ENCODE assay signal across 8 cellular contexts in the genomic region with DNA sequence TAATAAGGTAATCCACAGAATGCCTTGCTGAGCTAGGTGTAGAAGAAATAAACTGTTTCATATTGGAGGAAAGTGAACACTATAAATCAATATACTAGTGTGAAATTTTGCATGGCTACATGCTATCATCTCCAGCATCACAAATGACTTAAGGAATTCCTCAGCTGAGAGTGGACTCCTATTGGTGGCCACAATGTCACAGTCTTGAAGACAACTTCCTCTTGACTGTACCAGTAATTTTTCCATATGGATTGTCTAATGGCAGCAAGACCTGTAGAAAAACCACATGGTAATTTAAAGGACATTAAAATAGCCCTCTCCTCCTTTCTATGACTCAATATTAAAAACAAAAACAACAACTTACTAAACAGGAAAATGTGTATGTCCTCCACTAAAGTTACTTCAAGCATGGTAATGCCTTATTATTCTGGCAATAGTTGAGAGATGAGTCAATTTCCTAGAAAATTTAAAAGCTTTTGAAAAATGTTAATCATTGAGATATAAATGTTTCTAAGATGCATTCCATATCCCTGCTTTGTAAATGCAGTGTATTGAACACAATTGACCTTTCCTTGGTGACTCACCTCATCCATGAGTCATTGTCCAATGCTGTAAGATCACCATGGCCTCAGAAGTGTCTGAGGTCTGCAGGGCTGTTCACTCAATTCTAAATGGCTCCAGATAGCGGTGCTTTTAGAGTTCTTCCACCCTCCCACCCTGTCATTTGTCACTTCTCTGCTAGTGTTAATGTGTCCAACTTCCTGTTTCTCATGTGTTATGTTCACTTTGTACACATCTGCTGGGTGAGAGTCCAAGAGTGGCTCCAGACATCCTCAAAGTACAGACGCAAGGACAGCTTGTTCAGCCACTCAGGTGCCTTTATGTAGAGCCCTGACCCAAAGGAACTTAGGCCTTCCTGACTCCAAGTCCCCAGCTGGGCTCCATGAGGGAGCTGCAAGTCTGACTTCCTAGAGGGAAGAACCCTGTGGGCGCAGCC. TPM values are rescaled to one million over a fixed set of nuclear protein-coding genes. Genes with fewer than 3 reads are reported as not detected.
DNase-seq lines count a peak whose midpoint lies in the region; ATAC-seq and TF ChIP-seq lines count a peak whose summit lies in the region.

No MANE protein-coding gene starts in this region.

- H3K27me3 ChIP-seq in SJSA1 (replicated peaks) (no peaks in the 10 kb centered on the region), thyroid gland (no peaks in the 10 kb centered on the region), mesendoderm (ENCODE audit: insufficient read depth, low read length, poor library complexity) (no peaks in the 10 kb centered on the region), sigmoid colon (no peaks in the 10 kb centered on the region)

- 49 to 58% methylated on average over 3 of the region's 3 CpGs for WGBS in thyroid gland, 2 donors
- no CpG with 5 or more reads among the region's 3 CpGs for WGBS in mesendoderm (ENCODE audit: extremely low coverage, insufficient coverage, low lambda C conversion rate)
- 41 to 52% methylated on average over 3 of the region's 3 CpGs for WGBS in sigmoid colon, 2 donors

- H3K23ac ChIP-seq in mesendoderm (ENCODE audit: low read length): no peak overlapping the region

- no peaks in the 10 kb centered on the region for H3K27me3 Mint-ChIP-seq in activated T-cell treated with anti-CD3 and anti-CD28 coated beads, Interleukin-2, amount 50 U/mL, for 4 hours (ENCODE audit: low read depth)
- no peaks in the 10 kb centered on the region for H3K27me3 Mint-ChIP-seq in mesothelial cell of epicardium (ENCODE audit: low read depth)

- H3K4me1 Mint-ChIP-seq in activated T-cell treated with anti-CD3 and anti-CD28 coated beads, Interleukin-2, amount 50 U/mL, for 4 hours (ENCODE audit: low read depth): peaks cover 7% of the 10 kb centered on the region
- H3K4me1 Mint-ChIP-seq in mesothelial cell of epicardium: no peaks in the 10 kb centered on the region

- H3K27ac Mint-ChIP-seq in mesothelial cell of epicardium: no peak overlapping the region

- intact Hi-C loops in thyroid gland (cut with DNase I): no loop called here
- intact Hi-C loops in sigmoid colon (cut with DNase I): no loop called here

- peak; percentile 40 to 77 for ATAC-seq in activated T-cell treated with anti-CD3 and anti-CD28 coated beads, Interleukin-2, amount 50 U/mL, for 4 hours

- TF ChIP-seq CTCF in fibroblast of the aortic adventitia (IDR thresholded peaks at IDR 0.05; ENCODE audit: insufficient read depth, low read length) (no peak), thyroid gland (IDR thresholded peaks at IDR 0.05) (no peak), sigmoid colon (IDR thresholded peaks at IDR 0.05) (no peak), mesothelial cell of epicardium (IDR thresholded peaks at IDR 0.05; ENCODE audit: unreplicated experiment) (no peak)

- H3K9me3 ChIP-seq in SJSA1 (replicated peaks) (no peaks in the 10 kb centered on the region), thyroid gland (no peaks in the 10 kb centered on the region), sigmoid colon (no peaks in the 10 kb centered on the region)

- H3K4me2 ChIP-seq in mesendoderm (ENCODE audit: low read length): no peak overlapping the region

- no peaks in the 10 kb centered on the region for H3K79me2 ChIP-seq in mesendoderm (ENCODE audit: control insufficient read depth, insufficient read depth, low read length)

- H4K5ac ChIP-seq in mesendoderm (ENCODE audit: low read length): no peak overlapping the region

- no peak overlapping the region for H2AK5ac ChIP-seq in mesendoderm (ENCODE audit: low read length)

- H3K4me3 ChIP-seq in SJSA1: no peak overlapping the region
- H3K4me3 ChIP-seq in fibroblast of the aortic adventitia (ENCODE audit: low read depth, low read length): no peak overlapping the region
- H3K4me3 ChIP-seq in thyroid gland (replicated peaks in 1 of 3): no peak overlapping the region
- no peak overlapping the region for H3K4me3 ChIP-seq in mesendoderm (ENCODE audit: low read length)
- H3K4me3 ChIP-seq in sigmoid colon: no peak overlapping the region

- peaks cover 21% of the 10 kb centered on the region for H3K4me1 ChIP-seq in SJSA1 (replicated peaks)
- H3K4me1 ChIP-seq in thyroid gland: peaks cover 36 to 44% of the 10 kb centered on the region in 2 donors
- H3K4me1 ChIP-seq in mesendoderm (ENCODE audit: control insufficient read depth, low read depth, low read length): no peaks in the 10 kb centered on the region
- peaks cover 0 to 13% (median 4%) of the 10 kb centered on the region in 4 donors for H3K4me1 ChIP-seq in sigmoid colon

- no peak overlapping the region for H2BK15ac ChIP-seq in mesendoderm (replicated peaks; ENCODE audit: low read depth)

- no peak overlapping the region for H3K4me3 Mint-ChIP-seq in activated T-cell treated with anti-CD3 and anti-CD28 coated beads, Interleukin-2, amount 50 U/mL, for 4 hours
- no peak overlapping the region for H3K4me3 Mint-ChIP-seq in mesothelial cell of epicardium

- H3K18ac ChIP-seq in mesendoderm (ENCODE audit: low read length): no peak overlapping the region

- no peaks in the 10 kb centered on the region for H3K9me3 Mint-ChIP-seq in activated T-cell treated with anti-CD3 and anti-CD28 coated beads, Interleukin-2, amount 50 U/mL, for 4 hours
- peaks cover 16% of the 10 kb centered on the region for H3K9me3 Mint-ChIP-seq in mesothelial cell of epicardium

- no peaks in the 10 kb centered on the region for H3K36me3 Mint-ChIP-seq in activated T-cell treated with anti-CD3 and anti-CD28 coated beads, Interleukin-2, amount 50 U/mL, for 4 hours (ENCODE audit: insufficient read depth)
- peaks cover 3% of the 10 kb centered on the region for H3K36me3 Mint-ChIP-seq in mesothelial cell of epicardium

- no peak for TF ChIP-seq POLR2A in thyroid gland (IDR thresholded peaks at IDR 0.05)
- no peak for TF ChIP-seq POLR2A in sigmoid colon (IDR thresholded peaks at IDR 0.05)

- TF ChIP-seq EP300 in sigmoid colon (IDR thresholded peaks at IDR 0.05): no peak

- H3K4ac ChIP-seq in mesendoderm (ENCODE audit: low read depth, low read length): no peak overlapping the region

- no peaks in the 10 kb centered on the region for H3K79me1 ChIP-seq in mesendoderm (ENCODE audit: low read length)

- no peak overlapping the region for H2BK120ac ChIP-seq in mesendoderm (ENCODE audit: low read depth, low read length)

- H3K9ac ChIP-seq in mesendoderm (ENCODE audit: low read length): no peak overlapping the region

- H3K36me3 ChIP-seq in SJSA1 (no peaks in the 10 kb centered on the region), thyroid gland (no peaks in the 10 kb centered on the region), mesendoderm (ENCODE audit: control insufficient read depth, insufficient read depth, low read length) (no peaks in the 10 kb centered on the region), sigmoid colon (no peaks in the 10 kb centered on the region)

- H4K8ac ChIP-seq in mesendoderm (ENCODE audit: low read depth, low read length): no peak overlapping the region

- H2BK5ac ChIP-seq in mesendoderm (ENCODE audit: low read length): no peak overlapping the region

- DNase-seq in activated T-cell treated with anti-CD3 and anti-CD28 coated beads, Interleukin-2, amount 50 U/mL, for 4 hours: no peak
- DNase-seq in activated T-cell treated with anti-CD3 and anti-CD28 coated beads, Interleukin-2, amount 50 U/mL, for 1 hour: no peak
- DNase-seq in SJSA1 (ENCODE audit: low read depth in 1 of 2, low spot score in 2 of 2) (peak; percentile 87 to 94), fibroblast of the aortic adventitia (ENCODE audit: low read depth) (peak; percentile 97), thyroid gland (no peak), mesendoderm (no peak), sigmoid colon (no peak), mesothelial cell of epicardium (ENCODE audit: low spot score in 2 of 2, unreplicated experiment in 2 of 2) (no peak)

- H3K27ac ChIP-seq in SJSA1 (peak overlapping the region; percentile 80), thyroid gland (peak overlapping the region in 2 of 3 donors; percentile 10 to 57), mesendoderm (ENCODE audit: low read depth, low read length) (no peak overlapping the region), sigmoid colon (no peak overlapping the region)

- no peak overlapping the region for H3K56ac ChIP-seq in mesendoderm (ENCODE audit: low read length)

RNA-seq across cellular contexts. Expression of a gene that starts 32.8 kb away (rescaled TPM):
- not detected for total RNA-seq in activated T-cell treated with anti-CD3 and anti-CD28 coated beads, Interleukin-2, amount 50 U/mL, for 4 hours
- not detected in 2 replicates for total RNA-seq in SJSA1 (2014; rRNA removed; shearing (Covaris generic))
- not detected in 2 replicates for total RNA-seq in fibroblast of the aortic adventitia (ENCODE audit: low replicate concordance)
- under 1 TPM in 1 of 4 donors, not detected in 3; 0.88 TPM for total RNA-seq in thyroid gland
- not detected for polyA plus RNA-seq in mesendoderm (2013, experiment 1 of 2)
- polyA plus RNA-seq in mesendoderm (2013, experiment 2 of 2): not detected
- under 1 TPM in 1 of 4 donors, not detected in 3; 0.99 TPM for total RNA-seq in sigmoid colon
- polyA plus RNA-seq in sigmoid colon: under 1 TPM in 1 of 3 donors, not detected in 2; 0.38 TPM
- not detected in 3 replicates for total RNA-seq in mesothelial cell of epicardium

Comparison
In these comparisons a context has a peak if more than half of its experiments do, and no peak if none do; other contexts are left out.
1. DNase-seq: peak in SJSA1 (2 of 2) and fibroblast of the aortic adventitia (single experiment); none in activated T-cell treated with anti-CD3 and anti-CD28 coated beads, Interleukin-2, amount 50 U/mL, for 4 hours (single experiment), activated T-cell treated with anti-CD3 and anti-CD28 coated beads, Interleukin-2, amount 50 U/mL, for 1 hour (single experiment), thyroid gland (0 of 2), mesendoderm (single experiment), sigmoid colon (single experiment) and mesothelial cell of epicardium (0 of 2).
2. H3K27ac ChIP-seq: peak in SJSA1 (single experiment) and thyroid gland (2 of 3); none in mesendoderm (single experiment) and sigmoid colon (0 of 4).